Comparison of ENCODE assay signal across 1 cellular context in genomic region chr4:74005528-74005927, GRCh38.
A peak's percentile ranks its signal among the peaks of the same experiment; 100 is the strongest.
TF ChIP-seq lines count a peak whose summit lies in the region.

No MANE protein-coding gene starts in this region.

TF ChIP-seq in HepG2, 621 proteins besides CTCF, POLR2A, EP300 and RAD21 (continued from another document and continues in another):
- peak in 1 of 2 experiments; percentile 89; a peak in 2 of 4 replicates for TF ChIP-seq ATF4 (CRISPR knock-in tag; IDR thresholded peaks at IDR 0.05)
- TF ChIP-seq BATF2 (CRISPR knock-in tag; IDR thresholded peaks at IDR 0.05) = no peak
- TF ChIP-seq ZNF891 (CRISPR knock-in tag; IDR thresholded peaks at IDR 0.05) = no peak
- TF ChIP-seq ZNF44 (CRISPR knock-in tag; IDR thresholded peaks at IDR 0.05) = no peak
- no peak for TF ChIP-seq POLR2AphosphoS5 (IDR thresholded peaks at IDR 0.05; ENCODE audit: low read depth, low read length)
- TF ChIP-seq ZNF674 (CRISPR knock-in tag; IDR thresholded peaks at IDR 0.05; ENCODE audit: low read depth) = no peak
- no peak for TF ChIP-seq BRF2 (CRISPR knock-in tag; IDR thresholded peaks at IDR 0.05)
- peak; percentile 75 for TF ChIP-seq FOXA3 (CRISPR knock-in tag; IDR thresholded peaks at IDR 0.05)
- no peak for TF ChIP-seq ZFP36L2 (CRISPR knock-in tag; IDR thresholded peaks at IDR 0.05)
- no peak for TF ChIP-seq POGK (CRISPR knock-in tag; conservative IDR thresholded peaks at IDR 0.05)
- TF ChIP-seq JARID2 (CRISPR knock-in tag; IDR thresholded peaks at IDR 0.05; ENCODE audit: insufficient replicate concordance) = no peak
- TF ChIP-seq YEATS4 (CRISPR knock-in tag; IDR thresholded peaks at IDR 0.05; ENCODE audit: borderline replicate concordance) = no peak
- TF ChIP-seq ELF3 (CRISPR knock-in tag; IDR thresholded peaks at IDR 0.05) = no peak
- no peak for TF ChIP-seq NFYB (CRISPR knock-in tag; IDR thresholded peaks at IDR 0.05)
- TF ChIP-seq ZBTB46 (CRISPR knock-in tag; IDR thresholded peaks at IDR 0.05; ENCODE audit: borderline replicate concordance) = no peak
- TF ChIP-seq ATAD3A (CRISPR knock-in tag; IDR thresholded peaks at IDR 0.05) = no peak
- no peak for TF ChIP-seq ZFP1 (CRISPR knock-in tag; IDR thresholded peaks at IDR 0.05)
- no peak for TF ChIP-seq ZNF777 (CRISPR knock-in tag; IDR thresholded peaks at IDR 0.05)
- TF ChIP-seq ATF1 (CRISPR knock-in tag; IDR thresholded peaks at IDR 0.05) = no peak
- no peak for TF ChIP-seq SMYD3 (CRISPR knock-in tag; IDR thresholded peaks at IDR 0.05)
- no peak for TF ChIP-seq AFF4 (CRISPR knock-in tag; IDR thresholded peaks at IDR 0.05)
- no peak for TF ChIP-seq ARNTL (CRISPR knock-in tag; IDR thresholded peaks at IDR 0.05)
- TF ChIP-seq ARID5B (CRISPR knock-in tag; IDR thresholded peaks at IDR 0.05) = peak; percentile 89
- TF ChIP-seq KDM2A (CRISPR knock-in tag; IDR thresholded peaks at IDR 0.05; ENCODE audit: borderline replicate concordance, low read depth) = no peak
- no peak for TF ChIP-seq FOXK1 (CRISPR knock-in tag; IDR thresholded peaks at IDR 0.05; ENCODE audit: borderline replicate concordance, low read depth)
- no peak for TF ChIP-seq ZBTB42 (CRISPR knock-in tag; IDR thresholded peaks at IDR 0.05)
- TF ChIP-seq TBX3 (IDR thresholded peaks at IDR 0.05; ENCODE audit: borderline replicate concordance) = peak; percentile 48; the same call in 1 of the 2 replicates
- no peak for TF ChIP-seq XRCC5 (optimal IDR thresholded peaks at IDR 0.05; ENCODE audit: low read length)
- no peak for TF ChIP-seq KDM5B (CRISPR knock-in tag; IDR thresholded peaks at IDR 0.05; ENCODE audit: borderline replicate concordance)
- TF ChIP-seq XBP1 (CRISPR knock-in tag; IDR thresholded peaks at IDR 0.05) = no peak
- TF ChIP-seq IRF9 (CRISPR knock-in tag; IDR thresholded peaks at IDR 0.05; ENCODE audit: borderline replicate concordance) = no peak
- TF ChIP-seq ZNF672 (CRISPR knock-in tag; IDR thresholded peaks at IDR 0.05) = no peak
- TF ChIP-seq MLLT10 (CRISPR knock-in tag; IDR thresholded peaks at IDR 0.05) = no peak
- no peak for TF ChIP-seq HNRNPUL1 (IDR thresholded peaks at IDR 0.05; ENCODE audit: low read depth, low read length)
- no peak for TF ChIP-seq TARDBP (CRISPR knock-in tag; IDR thresholded peaks at IDR 0.05)
- TF ChIP-seq NBN (conservative IDR thresholded peaks at IDR 0.05) = no peak
- TF ChIP-seq PLSCR1 (CRISPR knock-in tag; IDR thresholded peaks at IDR 0.05; ENCODE audit: borderline replicate concordance) = no peak
- TF ChIP-seq HNF1B (CRISPR knock-in tag; IDR thresholded peaks at IDR 0.05) = no peak
- TF ChIP-seq NFKB2 (CRISPR knock-in tag; IDR thresholded peaks at IDR 0.05; ENCODE audit: borderline replicate concordance) = no peak
- no peak for TF ChIP-seq ZNF781 (CRISPR knock-in tag; IDR thresholded peaks at IDR 0.05; ENCODE audit: borderline replicate concordance, not compliant biosample characterization)
- no peak for TF ChIP-seq ZNF207 (IDR thresholded peaks at IDR 0.05; ENCODE audit: borderline replicate concordance)
- TF ChIP-seq ZNF501 (CRISPR knock-in tag; IDR thresholded peaks at IDR 0.05) = no peak
- TF ChIP-seq ZNF432 (CRISPR knock-in tag; IDR thresholded peaks at IDR 0.05; ENCODE audit: borderline replicate concordance) = no peak
- TF ChIP-seq ZNF451 (CRISPR knock-in tag; IDR thresholded peaks at IDR 0.05) = no peak
- peak; percentile 93 for TF ChIP-seq SOX5 (CRISPR knock-in tag; IDR thresholded peaks at IDR 0.05; ENCODE audit: borderline replicate concordance)
- TF ChIP-seq ZNF275 (CRISPR knock-in tag; IDR thresholded peaks at IDR 0.05; ENCODE audit: borderline replicate concordance) = no peak
